10 cellular contexts compared by ENCODE assay signal in genomic region chr2:101124684-101125366, GRCh38. TPM values are rescaled to one million over a fixed set of nuclear protein-coding genes. Genes with fewer than 3 reads are reported as not detected.
DNase-seq lines count a peak whose midpoint lies in the region; ATAC-seq and TF ChIP-seq lines count a peak whose summit lies in the region.
"Had no signal": no experiment of that assay in that cellular context is flagged by ENCODE, and none has a peak within 500 bp of the region (broad histone marks: within the 10 kb centered on the region; RNA-seq: fewer than 3 reads in every experiment).

No MANE protein-coding gene starts in this region.

- WGBS in thyroid gland, 2 donors, result 38 to 40% methylated on average over 7 of the region's 7 CpGs

- H3K27ac ChIP-seq in thyroid gland, result peak overlapping the region; percentile 51 to 80 (median 67)

- peaks cover 7% of the 10 kb centered on the region for H3K27me3 Mint-ChIP-seq in stimulated activated memory B cell treated with anti-CD40 and anti-IgM and Interleukin-4, amounts not matched to agents 10 μg/mL and 1 μg/mL and 100 μg/mL, for 72 hours
- H3K27me3 Mint-ChIP-seq: dendritic cell treated with granulocyte-macrophage colony-stimulating factor and Interleukin-4, amounts not matched to agents 40 ng/mL and 50 ng/mL, for 4 days had no signal

- DNase-seq in HT1080 (ENCODE audit: low read depth) (peak; percentile 96), cerebellum (ENCODE audit: low spot score) (peak; percentile 42), left lobe of liver (ENCODE audit: low spot score) (peak; percentile 82), thyroid gland (peak; percentile 53 to 57), T-helper 2 cell (no peak)
- DNase-seq in activated naive CD4-positive, alpha-beta T cell treated with Interleukin-2 at 50 U/mL for 16 hours, result no peak
- no peak for DNase-seq in activated naive CD4-positive, alpha-beta T cell treated with anti-CD3 and anti-CD28 coated beads, Interleukin-2, amount 50 U/mL, for 72 hours (ENCODE audit: low spot score in 2 of 2)
- DNase-seq: NCI-H774 had no signal

- H3K9me3 Mint-ChIP-seq in activated naive CD4-positive, alpha-beta T cell treated with anti-CD3 and anti-CD28 coated beads, Interleukin-2, amount 50 U/mL, for 72 hours, result no peaks in the 10 kb centered on the region
- no peaks in the 10 kb centered on the region for H3K9me3 Mint-ChIP-seq in stimulated activated memory B cell treated with anti-CD40 and anti-IgM and Interleukin-4, amounts not matched to agents 10 μg/mL and 1 μg/mL and 100 μg/mL, for 72 hours
- H3K9me3 Mint-ChIP-seq: dendritic cell treated with granulocyte-macrophage colony-stimulating factor and Interleukin-4, amounts not matched to agents 40 ng/mL and 50 ng/mL, for 4 days had no signal

- no peak overlapping the region for H3K4me3 Mint-ChIP-seq in stimulated activated memory B cell treated with anti-CD40 and anti-IgM and Interleukin-4, amounts not matched to agents 10 μg/mL and 1 μg/mL and 100 μg/mL, for 72 hours
- H3K4me3 Mint-ChIP-seq: dendritic cell treated with granulocyte-macrophage colony-stimulating factor and Interleukin-4, amounts not matched to agents 40 ng/mL and 50 ng/mL, for 4 days had no signal

- no peak for TF ChIP-seq CTCF in thyroid gland (IDR thresholded peaks at IDR 0.05)

- H3K27ac Mint-ChIP-seq in activated naive CD4-positive, alpha-beta T cell treated with anti-CD3 and anti-CD28 coated beads, Interleukin-2, amount 50 U/mL, for 72 hours, result no peak overlapping the region
- H3K27ac Mint-ChIP-seq in stimulated activated memory B cell treated with anti-CD40 and anti-IgM and Interleukin-4, amounts not matched to agents 10 μg/mL and 1 μg/mL and 100 μg/mL, for 72 hours, result no peak overlapping the region

- no peaks in the 10 kb centered on the region for H3K27me3 ChIP-seq in thyroid gland

- peaks cover 22% of the 10 kb centered on the region for H3K4me1 Mint-ChIP-seq in stimulated activated memory B cell treated with anti-CD40 and anti-IgM and Interleukin-4, amounts not matched to agents 10 μg/mL and 1 μg/mL and 100 μg/mL, for 72 hours

- H3K9me3 ChIP-seq in thyroid gland, result no peaks in the 10 kb centered on the region

- H3K4me3 ChIP-seq in thyroid gland (replicated peaks in 1 of 3), result no peak overlapping the region

- TF ChIP-seq POLR2A in thyroid gland (IDR thresholded peaks at IDR 0.05), result no peak

- H3K36me3 ChIP-seq in thyroid gland, result no peaks in the 10 kb centered on the region

- peak; percentile 71 for ATAC-seq in left lobe of liver
- ATAC-seq in activated naive CD4-positive, alpha-beta T cell treated with anti-CD3 and anti-CD28 coated beads, Interleukin-2, amount 50 U/mL, for 72 hours, result no peak
- ATAC-seq in stimulated activated memory B cell treated with anti-CD40 and anti-IgM and Interleukin-4, amounts not matched to agents 10 μg/mL and 1 μg/mL and 100 μg/mL, for 72 hours, result no peak

- no peaks in the 10 kb centered on the region for H3K36me3 Mint-ChIP-seq in activated naive CD4-positive, alpha-beta T cell treated with anti-CD3 and anti-CD28 coated beads, Interleukin-2, amount 50 U/mL, for 72 hours
- H3K36me3 Mint-ChIP-seq in stimulated activated memory B cell treated with anti-CD40 and anti-IgM and Interleukin-4, amounts not matched to agents 10 μg/mL and 1 μg/mL and 100 μg/mL, for 72 hours, result peaks cover 5% of the 10 kb centered on the region

- peaks cover 25 to 62% of the 10 kb centered on the region in 2 donors for H3K4me1 ChIP-seq in thyroid gland

- intact Hi-C loops in thyroid gland (cut with DNase I), result no loop called here

RNA-seq across cellular contexts. Expression of gene TBC1D8, which starts 26.4 kb away (rescaled TPM):
- total RNA-seq in HT1080 (2014; rRNA removed; shearing (Covaris generic)), result 4.1 and 7.5 TPM in 2 replicates
- polyA plus RNA-seq in HT1080 (2015; cell fraction: cytosol; rRNA removed), result 3.8 and 4.3 TPM in 2 replicates
- 14.0 and 18.5 TPM in 2 replicates for polyA plus RNA-seq in HT1080 (2015; cell fraction: nucleus; rRNA removed)
- total RNA-seq in cerebellum (12.8 TPM), left lobe of liver (23.7 TPM), thyroid gland (10 to 100 TPM; 16.4 to 36.8 (median 27.1) TPM)
- total RNA-seq in activated naive CD4-positive, alpha-beta T cell treated with anti-CD3 and anti-CD28 coated beads, Interleukin-2, amount 50 U/mL, for 72 hours, result 10 to 100 TPM in 1 of 2 donors, 1 to 10 TPM in 1; 2.6 to 12.1 TPM

Comparison
In these comparisons a context has a peak if more than half of its experiments do, and no peak if none do; other contexts are left out.
1. DNase-seq: peak in HT1080 (single experiment), cerebellum (single experiment), left lobe of liver (single experiment) and thyroid gland (2 of 2); none in activated naive CD4-positive, alpha-beta T cell treated with Interleukin-2 at 50 U/mL for 16 hours (single experiment), activated naive CD4-positive, alpha-beta T cell treated with anti-CD3 and anti-CD28 coated beads, Interleukin-2, amount 50 U/mL, for 72 hours (0 of 2) and T-helper 2 cell (0 of 5).